In genomic region chr4:153439831-153440230, GRCh38 we compare ENCODE assay signal across 15 cellular contexts. TPM values are rescaled to one million over a fixed set of nuclear protein-coding genes. Genes with fewer than 3 reads are reported as not detected.
A peak's percentile ranks its signal among the peaks of the same experiment; 100 is the strongest.
DNase-seq lines count a peak whose midpoint lies in the region; ATAC-seq and TF ChIP-seq lines count a peak whose summit lies in the region.
"Had no signal": no experiment of that assay in that cellular context is flagged by ENCODE, and none has a peak within 500 bp of the region (broad histone marks: within the 10 kb centered on the region; RNA-seq: fewer than 3 reads in every experiment).

No MANE protein-coding gene starts in this region.

- H3K9me3 Mint-ChIP-seq in activated T-cell treated with anti-CD3 and anti-CD28 coated beads, Interleukin-2, amount 50 U/mL, for 4 hours = no peaks in the 10 kb centered on the region
- no peaks in the 10 kb centered on the region for H3K9me3 Mint-ChIP-seq in activated CD8-positive, alpha-beta T cell treated with anti-CD3 and anti-CD28 coated beads for 36 hours
- H3K9me3 Mint-ChIP-seq in stimulated activated naive CD8-positive, alpha-beta T cell treated with anti-CD3 and anti-CD28 coated beads, Interleukin-15, amount 100 ng/mL, for 72 hours = no peaks in the 10 kb centered on the region
- H3K9me3 Mint-ChIP-seq: activated CD4-positive, alpha-beta memory T cell treated with anti-CD3 and anti-CD28 coated beads for 36 hours had no signal

- H3K4me3 Mint-ChIP-seq in activated T-cell treated with anti-CD3 and anti-CD28 coated beads, Interleukin-2, amount 50 U/mL, for 4 hours = peak overlapping the region; percentile 82
- no peak overlapping the region for H3K4me3 Mint-ChIP-seq in activated CD8-positive, alpha-beta T cell treated with anti-CD3 and anti-CD28 coated beads for 36 hours
- peak overlapping the region; percentile 80 to 92 for H3K4me3 Mint-ChIP-seq in stimulated activated naive CD8-positive, alpha-beta T cell treated with anti-CD3 and anti-CD28 coated beads, Interleukin-15, amount 100 ng/mL, for 72 hours

- CTCF ChIA-PET in activated CD8-positive, alpha-beta T cell treated with anti-CD3 and anti-CD28 coated beads for 36 hours (lab: Charles Lee) = interaction anchor here (1.5 kb wide), 1 partner anchor 94 kb away, joined by 3 read pairs; no protein-coding TSS in a partner anchor

- TF ChIP-seq CTCF in activated CD8-positive, alpha-beta T cell treated with anti-CD3 and anti-CD28 coated beads for 36 hours (IDR thresholded peaks at IDR 0.05) = no peak

- H3K27ac Mint-ChIP-seq in activated CD8-positive, alpha-beta T cell treated with anti-CD3 and anti-CD28 coated beads for 36 hours = peak overlapping the region; percentile 92
- peak overlapping the region in 1 of 2 donors; percentile 74 for H3K27ac Mint-ChIP-seq in stimulated activated naive CD8-positive, alpha-beta T cell treated with anti-CD3 and anti-CD28 coated beads, Interleukin-15, amount 100 ng/mL, for 72 hours

- POLR2A ChIA-PET in activated CD8-positive, alpha-beta T cell treated with anti-CD3 and anti-CD28 coated beads for 36 hours (lab: Charles Lee) = interaction anchor here (1.0 to 1.8 kb wide), 4 partner anchors 16 to 91 kb away, joined by 3 to 7 read pairs (median 4); partner anchors contain the start of gene TMEM131L

- ATAC-seq in activated T-cell treated with anti-CD3 and anti-CD28 coated beads, Interleukin-2, amount 50 U/mL, for 4 hours = no peak
- peak; percentile 4 for ATAC-seq in HG02759 (IDR thresholded peaks at IDR 0.05; ENCODE audit: unreplicated experiment)
- no peak for ATAC-seq in activated CD8-positive, alpha-beta T cell treated with anti-CD3 and anti-CD28 coated beads for 36 hours
- ATAC-seq in stimulated activated naive CD8-positive, alpha-beta T cell treated with anti-CD3 and anti-CD28 coated beads, Interleukin-15, amount 100 ng/mL, for 72 hours = no peak

- intact Hi-C loops in activated CD8-positive, alpha-beta T cell treated with anti-CD3 and anti-CD28 coated beads for 36 hours (cut with micrococcal nuclease) = no loop called here

- no peaks in the 10 kb centered on the region for H3K27me3 Mint-ChIP-seq in activated T-cell treated with anti-CD3 and anti-CD28 coated beads, Interleukin-2, amount 50 U/mL, for 4 hours (ENCODE audit: low read depth)
- no peaks in the 10 kb centered on the region for H3K27me3 Mint-ChIP-seq in activated CD8-positive, alpha-beta T cell treated with anti-CD3 and anti-CD28 coated beads for 36 hours
- H3K27me3 Mint-ChIP-seq in stimulated activated naive CD8-positive, alpha-beta T cell treated with anti-CD3 and anti-CD28 coated beads, Interleukin-15, amount 100 ng/mL, for 72 hours = no peaks in the 10 kb centered on the region
- H3K27me3 Mint-ChIP-seq: activated CD4-positive, alpha-beta memory T cell treated with anti-CD3 and anti-CD28 coated beads for 36 hours had no signal

- no peaks in the 10 kb centered on the region for H3K36me3 Mint-ChIP-seq in activated T-cell treated with anti-CD3 and anti-CD28 coated beads, Interleukin-2, amount 50 U/mL, for 4 hours (ENCODE audit: insufficient read depth)
- H3K36me3 Mint-ChIP-seq in activated CD8-positive, alpha-beta T cell treated with anti-CD3 and anti-CD28 coated beads for 36 hours (ENCODE audit: low read depth) = no peaks in the 10 kb centered on the region
- H3K36me3 Mint-ChIP-seq: activated CD4-positive, alpha-beta memory T cell treated with anti-CD3 and anti-CD28 coated beads for 36 hours had no signal

- peaks cover 40% of the 10 kb centered on the region for H3K4me1 Mint-ChIP-seq in activated T-cell treated with anti-CD3 and anti-CD28 coated beads, Interleukin-2, amount 50 U/mL, for 4 hours (ENCODE audit: low read depth)
- H3K4me1 Mint-ChIP-seq in activated CD8-positive, alpha-beta T cell treated with anti-CD3 and anti-CD28 coated beads for 36 hours (ENCODE audit: low read depth) = peaks cover 45% of the 10 kb centered on the region
- H3K4me1 Mint-ChIP-seq in stimulated activated naive CD8-positive, alpha-beta T cell treated with anti-CD3 and anti-CD28 coated beads, Interleukin-15, amount 100 ng/mL, for 72 hours = peaks cover 49% of the 10 kb centered on the region

- DNase-seq in activated T-cell treated with anti-CD3 and anti-CD28 coated beads, Interleukin-2, amount 50 U/mL, for 4 hours = no peak
- no peak for DNase-seq in activated T-cell treated with anti-CD3 and anti-CD28 coated beads, Interleukin-2, amount 50 U/mL, for 48 hours
- DNase-seq in activated CD8-positive, alpha-beta T cell treated with anti-CD3 and anti-CD28 coated beads for 36 hours = no peak
- no peak for DNase-seq in stimulated activated naive CD8-positive, alpha-beta T cell treated with anti-CD3 and anti-CD28 coated beads, Interleukin-15, amount 100 ng/mL, for 72 hours
- no peak for DNase-seq in ureter (ENCODE audit: low spot score)
- DNase-seq in amygdala (lab: John Stamatoyannopoulos, UW) = no peak
- DNase-seq in central memory CD4-positive, alpha-beta T cell = no peak
- DNase-seq: amniotic stem cell, DMS53, foreskin fibroblast, IMR-90, islet precursor cell, transverse colon had no signal

RNA-seq across cellular contexts. Expression of gene TMEM131L, which starts 26.3 kb away (rescaled TPM):
- total RNA-seq in activated T-cell treated with anti-CD3 and anti-CD28 coated beads, Interleukin-2, amount 50 U/mL, for 4 hours = 10 to 100 TPM; 37.7 to 44.0 (median 41.7) TPM
- total RNA-seq in activated CD8-positive, alpha-beta T cell treated with anti-CD3 and anti-CD28 coated beads for 36 hours = 10 to 100 TPM; 51.7 to 52.4 TPM
- total RNA-seq in ureter = 12.1 TPM
